Comparison of ENCODE assay signal across 16 cellular contexts in the genomic region with DNA sequence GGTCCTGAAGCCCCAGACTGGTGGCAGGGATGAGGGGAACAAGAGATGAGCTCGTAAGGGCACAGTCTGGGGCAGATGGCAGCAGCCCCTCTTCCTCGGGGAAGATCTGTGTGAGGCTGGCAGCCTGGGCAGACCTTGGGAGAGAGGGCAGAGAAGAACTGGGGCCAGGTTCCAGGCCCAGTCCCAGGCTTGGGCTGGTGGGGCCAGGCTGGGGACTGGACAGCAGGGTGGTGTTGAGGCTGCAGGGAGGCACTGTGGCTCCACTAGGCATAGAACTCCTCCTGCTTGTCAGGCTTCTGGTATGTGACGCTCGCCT. TPM values are rescaled to one million over a fixed set of nuclear protein-coding genes. Genes with fewer than 3 reads are reported as not detected.
DNase-seq lines count a peak whose midpoint lies in the region; ATAC-seq and TF ChIP-seq lines count a peak whose summit lies in the region.
"Had no signal": no experiment of that assay in that cellular context is flagged by ENCODE, and none has a peak within 500 bp of the region (broad histone marks: within the 10 kb centered on the region; RNA-seq: fewer than 3 reads in every experiment).

No MANE protein-coding gene starts in this region.

- intact Hi-C loops in CD4-positive, alpha-beta T cell (cut with DNase I, micrococcal nuclease), result no loop called here

- no peak for ATAC-seq in CD4-positive, alpha-beta T cell (ENCODE audit: poor library complexity)

- peaks cover 17% of the 10 kb centered on the region for H3K27me3 Mint-ChIP-seq in CD4-positive, alpha-beta T cell

- H3K27me3 ChIP-seq in adipocyte (replicated peaks; ENCODE audit: control insufficient read depth, insufficient read depth, low read length), result no peaks in the 10 kb centered on the region
- H3K27me3 ChIP-seq in thymus (ENCODE audit: control insufficient read depth, insufficient read depth), result no peaks in the 10 kb centered on the region
- no peaks in the 10 kb centered on the region for H3K27me3 ChIP-seq in CD4-positive, alpha-beta T cell (ENCODE audit: control insufficient read depth, insufficient read depth, low read length)

- TF ChIP-seq CTCF in CD4-positive, alpha-beta T cell (IDR thresholded peaks at IDR 0.05), result no peak

- H3K9me3 Mint-ChIP-seq in CD4-positive, alpha-beta T cell, result no peaks in the 10 kb centered on the region

- no peaks in the 10 kb centered on the region for H3K4me1 Mint-ChIP-seq in CD4-positive, alpha-beta T cell (ENCODE audit: low read depth)

- H3K27ac Mint-ChIP-seq in CD4-positive, alpha-beta T cell, result no peak overlapping the region

- POLR2A ChIA-PET in CD4-positive, alpha-beta T cell (lab: Charles Lee), result no interaction called here

- no peaks in the 10 kb centered on the region for H3K36me3 Mint-ChIP-seq in CD4-positive, alpha-beta T cell (ENCODE audit: low read depth)

- no peak overlapping the region for H3K4me3 Mint-ChIP-seq in CD4-positive, alpha-beta T cell

- H3K4me1 ChIP-seq in adipocyte (ENCODE audit: control insufficient read depth, insufficient read depth, low read length) (peaks cover 10% of the 10 kb centered on the region), thymus (ENCODE audit: control insufficient read depth, insufficient read depth, low read length) (no peaks in the 10 kb centered on the region)

- peaks cover 33% of the 10 kb centered on the region for H3K36me3 ChIP-seq in adipocyte (ENCODE audit: control insufficient read depth, insufficient read depth, low read length, severe bottlenecking)
- no peaks in the 10 kb centered on the region for H3K36me3 ChIP-seq in thymus (ENCODE audit: control insufficient read depth, insufficient read depth)

- H3K4me3 ChIP-seq in adipocyte (ENCODE audit: low read length) (peak overlapping the region; percentile 18), thymus (ENCODE audit: low read length) (no peak overlapping the region)
- H3K4me3 ChIP-seq: SK-N-MC had no signal

- CTCF ChIA-PET in CD4-positive, alpha-beta T cell (lab: Charles Lee), result no interaction called here

- H3K9me3 ChIP-seq in adipocyte (ENCODE audit: control insufficient read depth, low read length) (peaks cover 19% of the 10 kb centered on the region), thymus (ENCODE audit: control insufficient read depth) (peaks cover 5% of the 10 kb centered on the region)
- no peaks in the 10 kb centered on the region for H3K9me3 ChIP-seq in CD4-positive, alpha-beta T cell (ENCODE audit: control insufficient read depth, low read length)

- DNase-seq in DMS 273 (lab: John Stamatoyannopoulos, UW; ENCODE audit: unreplicated experiment) (peak; percentile 52), DMS 273 treated with DMSO at 0.1 percent for 48 hours (lab: John Stamatoyannopoulos, UW) (no peak), adipocyte (ENCODE audit: low read depth) (no peak), fibroblast of peridontal ligament (ENCODE audit: extremely low read depth) (peak; percentile 8), COR-L47 (lab: John Stamatoyannopoulos, UW) (no peak)
- no peak for DNase-seq in CD4-positive, alpha-beta T cell
- no peak for DNase-seq in activated T-cell treated with anti-CD3 and anti-CD28 coated beads, Interleukin-2, amount 50 U/mL, for 1 hour
- DNase-seq: GOT3, MM.1S, NCI-H1105, NCI-H526, T-helper 1 cell had no signal

- H3K9ac ChIP-seq in adipocyte (ENCODE audit: low read length), result no peak overlapping the region
- H3K9ac ChIP-seq: KMS-11 had no signal

- peak overlapping the region; percentile 2 for H3K27ac ChIP-seq in thymus (ENCODE audit: low read depth)
- no peak overlapping the region for H3K27ac ChIP-seq in CD4-positive, alpha-beta T cell (ENCODE audit: low read depth, low read length)
- H3K27ac ChIP-seq: 22Rv1, KMS-11, SK-N-MC had no signal

- 95% methylated on average over 4 of the region's 4 CpGs for WGBS in thymus

RNA-seq across cellular contexts. Expression of gene SDC3, which starts 35.7 kb away (rescaled TPM):
- 15.3 TPM for polyA plus RNA-seq in thymus
- under 1 TPM in 1 of 2 experiments, not detected in 1; 0.14 TPM for total RNA-seq in CD4-positive, alpha-beta T cell

Comparison
In these comparisons a context has a peak if more than half of its experiments do, and no peak if none do; other contexts are left out.
1. DNase-seq: peak in DMS 273 (single experiment) and fibroblast of peridontal ligament (single experiment); none in DMS 273 treated with DMSO at 0.1 percent for 48 hours (single experiment), adipocyte (single experiment), COR-L47 (single experiment), CD4-positive, alpha-beta T cell (0 of 10) and activated T-cell treated with anti-CD3 and anti-CD28 coated beads, Interleukin-2, amount 50 U/mL, for 1 hour (single experiment).